Comparison of ENCODE assay signal across 1 cellular context in genomic region chrX:76076124-76076523, GRCh38.
TF ChIP-seq lines count a peak whose summit lies in the region.

No MANE protein-coding gene starts in this region.

TF ChIP-seq in GM12878, 131 proteins besides CTCF, POLR2A, EP300 and RAD21 (continued from another document):
- no peak for TF ChIP-seq PRDM15 (CRISPR knock-in tag; IDR thresholded peaks at IDR 0.05)
